1 cellular context compared by ENCODE assay signal in the genomic region with DNA sequence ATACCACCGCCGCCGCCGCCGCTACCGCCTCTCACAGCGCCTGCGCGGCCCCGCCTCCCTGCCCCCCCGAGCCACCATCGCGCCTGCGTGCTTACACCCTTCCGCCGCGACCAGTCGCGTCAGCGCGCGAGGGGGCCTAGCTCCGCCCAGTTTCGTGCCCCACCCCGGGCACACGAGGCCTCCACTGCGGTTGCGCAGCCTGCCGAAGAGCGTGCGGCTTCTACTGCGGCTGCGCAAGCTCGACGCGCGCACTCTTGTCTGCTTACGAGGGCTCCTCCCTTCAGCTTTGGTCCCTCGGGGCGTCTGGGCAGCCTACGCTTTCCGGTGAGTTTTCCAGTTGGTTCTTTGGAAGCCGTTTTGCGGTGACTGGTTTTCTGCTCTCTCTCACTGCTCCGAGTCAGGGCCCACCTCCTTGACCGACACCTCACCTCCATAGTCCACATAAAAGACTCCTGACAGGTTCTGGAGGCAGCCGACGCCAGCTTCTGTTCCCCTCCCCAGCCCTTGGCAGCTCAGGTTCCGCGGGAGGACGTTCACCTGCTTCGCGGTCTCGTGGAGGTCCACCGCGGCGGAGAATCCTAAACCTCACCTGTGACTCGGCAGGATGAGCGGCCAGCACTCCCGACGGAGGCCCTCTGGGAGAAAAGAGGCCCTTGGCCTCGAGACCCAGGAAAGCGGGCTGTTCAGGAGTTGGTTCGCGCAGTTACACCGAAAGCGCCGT.
TF ChIP-seq lines count a peak whose summit lies in the region.

Gene PITPNB (minus strand): TSS at position 35 of the 721 bp plus-strand sequence. CDS start 65 bp downstream, outside the sequence.

TF ChIP-seq in HepG2, 621 proteins besides CTCF, POLR2A, EP300 and RAD21 (continued from another document and continues in another):
- TF ChIP-seq GATA4 (IDR thresholded peaks at IDR 0.05; ENCODE audit: borderline replicate concordance, low read depth) (no peak; the same call in 1 of the 2 replicates), RELA (CRISPR knock-in tag; IDR thresholded peaks at IDR 0.05) (0 out of 2 replicates have a peak, but pooled peaks have one; percentile 42), NR2F2 (IDR thresholded peaks at IDR 0.05; ENCODE audit: borderline replicate concordance, low read depth) (no peak), ZNF501 (CRISPR knock-in tag; IDR thresholded peaks at IDR 0.05) (peak; percentile 94), MXD4 (CRISPR knock-in tag; IDR thresholded peaks at IDR 0.05) (no peak), ZNF879 (CRISPR knock-in tag; IDR thresholded peaks at IDR 0.05) (no peak), BHLHE40 (IDR thresholded peaks at IDR 0.05; ENCODE audit: low read length) (no peak), ZNF124 (CRISPR knock-in tag; IDR thresholded peaks at IDR 0.05) (peak; percentile 87), ZNF607 (CRISPR knock-in tag; IDR thresholded peaks at IDR 0.05; ENCODE audit: borderline replicate concordance) (peak; percentile 56; the same call in 1 of the 2 replicates), ZSCAN31 (CRISPR knock-in tag; IDR thresholded peaks at IDR 0.05; ENCODE audit: low read depth) (no peak), ZSCAN25 (CRISPR knock-in tag; IDR thresholded peaks at IDR 0.05) (peak; percentile 20; the same call in 1 of the 2 replicates), ZNF33B (CRISPR knock-in tag; IDR thresholded peaks at IDR 0.05) (peak; percentile 74), ZNF17 (CRISPR knock-in tag; IDR thresholded peaks at IDR 0.05) (no peak), NFATC3 (CRISPR knock-in tag; IDR thresholded peaks at IDR 0.05) (peak; percentile 63; the same call in 1 of the 2 replicates), RFX3 (CRISPR knock-in tag; IDR thresholded peaks at IDR 0.05) (no peak), CBX1 (IDR thresholded peaks at IDR 0.05; ENCODE audit: low read depth) (no peak), ARID2 (CRISPR knock-in tag; IDR thresholded peaks at IDR 0.05; ENCODE audit: borderline replicate concordance) (no peak), NFE2L1 (CRISPR knock-in tag; IDR thresholded peaks at IDR 0.05; ENCODE audit: borderline replicate concordance) (no peak), ZFP90 (CRISPR knock-in tag; IDR thresholded peaks at IDR 0.05; ENCODE audit: borderline replicate concordance) (peak; percentile 13; the same call in 1 of the 2 replicates), CENPT (CRISPR knock-in tag; IDR thresholded peaks at IDR 0.05; ENCODE audit: low read depth) (no peak), ZNF7 (CRISPR knock-in tag; IDR thresholded peaks at IDR 0.05) (no peak), ZSCAN22 (CRISPR knock-in tag; IDR thresholded peaks at IDR 0.05) (no peak), MED13 (CRISPR knock-in tag; IDR thresholded peaks at IDR 0.05) (no peak), TOPORS (CRISPR knock-in tag; IDR thresholded peaks at IDR 0.05) (0 out of 2 replicates have a peak, but pooled peaks have one; percentile 28), ISL2 (CRISPR knock-in tag; IDR thresholded peaks at IDR 0.05) (peak; percentile 8; the same call in 1 of the 2 replicates), ZNF788 (CRISPR knock-in tag; IDR thresholded peaks at IDR 0.05; ENCODE audit: borderline replicate concordance) (no peak; the same call in 1 of the 2 replicates), ELF4 (CRISPR knock-in tag; IDR thresholded peaks at IDR 0.05; ENCODE audit: borderline replicate concordance) (no peak), NRL (CRISPR knock-in tag; IDR thresholded peaks at IDR 0.05; ENCODE audit: borderline replicate concordance) (peak; percentile 76; the same call in 1 of the 2 replicates), RFXAP (CRISPR knock-in tag; IDR thresholded peaks at IDR 0.05; ENCODE audit: borderline replicate concordance) (no peak), ZNF562 (CRISPR knock-in tag; IDR thresholded peaks at IDR 0.05; ENCODE audit: borderline replicate concordance) (no peak), ZBTB42 (CRISPR knock-in tag; IDR thresholded peaks at IDR 0.05) (0 out of 2 replicates have a peak, but pooled peaks have one; percentile 19), CBFB (CRISPR knock-in tag; IDR thresholded peaks at IDR 0.05) (peak; percentile 53; the same call in 1 of the 2 replicates), IRF2 (CRISPR knock-in tag; IDR thresholded peaks at IDR 0.05) (peak; percentile 78), KLF6 (CRISPR knock-in tag; IDR thresholded peaks at IDR 0.05) (peak; percentile 26; the same call in 1 of the 2 replicates), ZNF746 (CRISPR knock-in tag; IDR thresholded peaks at IDR 0.05) (no peak), ZNF670 (CRISPR knock-in tag; IDR thresholded peaks at IDR 0.05; ENCODE audit: borderline replicate concordance) (no peak; the same call in 1 of the 2 replicates), XRCC5 (optimal IDR thresholded peaks at IDR 0.05; ENCODE audit: low read length) (no peak), ZNF672 (CRISPR knock-in tag; IDR thresholded peaks at IDR 0.05) (no peak), ZNF256 (CRISPR knock-in tag; conservative IDR thresholded peaks at IDR 0.05) (no peak), MEIS2 (CRISPR knock-in tag; IDR thresholded peaks at IDR 0.05) (no peak; the same call in 1 of the 2 replicates), PLRG1 (conservative IDR thresholded peaks at IDR 0.05) (no peak), NCOA2 (CRISPR knock-in tag; IDR thresholded peaks at IDR 0.05) (no peak), TBX2 (CRISPR knock-in tag; IDR thresholded peaks at IDR 0.05; ENCODE audit: borderline replicate concordance) (peak; percentile 51), ZNF720 (CRISPR knock-in tag; IDR thresholded peaks at IDR 0.05) (no peak), FOXC1 (CRISPR knock-in tag; IDR thresholded peaks at IDR 0.05; ENCODE audit: borderline replicate concordance) (peak; percentile 84; the same call in 1 of the 2 replicates), STAT5B (CRISPR knock-in tag; IDR thresholded peaks at IDR 0.05) (no peak), ZNF567 (CRISPR knock-in tag; IDR thresholded peaks at IDR 0.05; ENCODE audit: borderline replicate concordance) (no peak), ZNF20 (CRISPR knock-in tag; IDR thresholded peaks at IDR 0.05) (no peak), ZEB1 (IDR thresholded peaks at IDR 0.05; ENCODE audit: insufficient replicate concordance, low read depth) (no peak), DNMT3B (CRISPR knock-in tag; conservative IDR thresholded peaks at IDR 0.05) (no peak; the same call in 1 of the 2 replicates), ZNF703 (CRISPR knock-in tag; IDR thresholded peaks at IDR 0.05; ENCODE audit: borderline replicate concordance) (no peak)
- TF ChIP-seq, protein P1, sequence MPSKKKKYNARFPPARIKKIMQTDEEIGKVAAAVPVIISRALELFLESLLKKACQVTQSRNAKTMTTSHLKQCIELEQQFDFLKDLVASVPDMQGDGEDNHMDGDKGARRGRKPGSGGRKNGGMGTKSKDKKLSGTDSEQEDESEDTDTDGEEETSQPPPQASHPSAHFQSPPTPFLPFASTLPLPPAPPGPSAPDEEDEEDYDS (CRISPR knock-in tag; IDR thresholded peaks at IDR 0.05) = peak; percentile 89
- TF ChIP-seq, protein P2, sequence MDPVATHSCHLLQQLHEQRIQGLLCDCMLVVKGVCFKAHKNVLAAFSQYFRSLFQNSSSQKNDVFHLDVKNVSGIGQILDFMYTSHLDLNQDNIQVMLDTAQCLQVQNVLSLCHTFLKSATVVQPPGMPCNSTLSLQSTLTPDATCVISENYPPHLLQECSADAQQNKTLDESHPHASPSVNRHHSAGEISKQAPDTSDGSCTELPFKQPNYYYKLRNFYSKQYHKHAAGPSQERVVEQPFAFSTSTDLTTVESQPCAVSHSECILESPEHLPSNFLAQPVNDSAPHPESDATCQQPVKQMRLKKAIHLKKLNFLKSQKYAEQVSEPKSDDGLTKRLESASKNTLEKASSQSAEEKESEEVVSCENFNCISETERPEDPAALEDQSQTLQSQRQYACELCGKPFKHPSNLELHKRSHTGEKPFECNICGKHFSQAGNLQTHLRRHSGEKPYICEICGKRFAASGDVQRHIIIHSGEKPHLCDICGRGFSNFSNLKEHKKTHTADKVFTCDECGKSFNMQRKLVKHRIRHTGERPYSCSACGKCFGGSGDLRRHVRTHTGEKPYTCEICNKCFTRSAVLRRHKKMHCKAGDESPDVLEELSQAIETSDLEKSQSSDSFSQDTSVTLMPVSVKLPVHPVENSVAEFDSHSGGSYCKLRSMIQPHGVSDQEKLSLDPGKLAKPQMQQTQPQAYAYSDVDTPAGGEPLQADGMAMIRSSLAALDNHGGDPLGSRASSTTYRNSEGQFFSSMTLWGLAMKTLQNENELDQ (CRISPR knock-in tag; IDR thresholded peaks at IDR 0.05; ENCODE audit: borderline replicate concordance) = no peak
- TF ChIP-seq, protein P3, sequence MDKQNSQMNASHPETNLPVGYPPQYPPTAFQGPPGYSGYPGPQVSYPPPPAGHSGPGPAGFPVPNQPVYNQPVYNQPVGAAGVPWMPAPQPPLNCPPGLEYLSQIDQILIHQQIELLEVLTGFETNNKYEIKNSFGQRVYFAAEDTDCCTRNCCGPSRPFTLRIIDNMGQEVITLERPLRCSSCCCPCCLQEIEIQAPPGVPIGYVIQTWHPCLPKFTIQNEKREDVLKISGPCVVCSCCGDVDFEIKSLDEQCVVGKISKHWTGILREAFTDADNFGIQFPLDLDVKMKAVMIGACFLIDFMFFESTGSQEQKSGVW (CRISPR knock-in tag; IDR thresholded peaks at IDR 0.05; ENCODE audit: borderline replicate concordance) = no peak
- TF ChIP-seq, protein P4, sequence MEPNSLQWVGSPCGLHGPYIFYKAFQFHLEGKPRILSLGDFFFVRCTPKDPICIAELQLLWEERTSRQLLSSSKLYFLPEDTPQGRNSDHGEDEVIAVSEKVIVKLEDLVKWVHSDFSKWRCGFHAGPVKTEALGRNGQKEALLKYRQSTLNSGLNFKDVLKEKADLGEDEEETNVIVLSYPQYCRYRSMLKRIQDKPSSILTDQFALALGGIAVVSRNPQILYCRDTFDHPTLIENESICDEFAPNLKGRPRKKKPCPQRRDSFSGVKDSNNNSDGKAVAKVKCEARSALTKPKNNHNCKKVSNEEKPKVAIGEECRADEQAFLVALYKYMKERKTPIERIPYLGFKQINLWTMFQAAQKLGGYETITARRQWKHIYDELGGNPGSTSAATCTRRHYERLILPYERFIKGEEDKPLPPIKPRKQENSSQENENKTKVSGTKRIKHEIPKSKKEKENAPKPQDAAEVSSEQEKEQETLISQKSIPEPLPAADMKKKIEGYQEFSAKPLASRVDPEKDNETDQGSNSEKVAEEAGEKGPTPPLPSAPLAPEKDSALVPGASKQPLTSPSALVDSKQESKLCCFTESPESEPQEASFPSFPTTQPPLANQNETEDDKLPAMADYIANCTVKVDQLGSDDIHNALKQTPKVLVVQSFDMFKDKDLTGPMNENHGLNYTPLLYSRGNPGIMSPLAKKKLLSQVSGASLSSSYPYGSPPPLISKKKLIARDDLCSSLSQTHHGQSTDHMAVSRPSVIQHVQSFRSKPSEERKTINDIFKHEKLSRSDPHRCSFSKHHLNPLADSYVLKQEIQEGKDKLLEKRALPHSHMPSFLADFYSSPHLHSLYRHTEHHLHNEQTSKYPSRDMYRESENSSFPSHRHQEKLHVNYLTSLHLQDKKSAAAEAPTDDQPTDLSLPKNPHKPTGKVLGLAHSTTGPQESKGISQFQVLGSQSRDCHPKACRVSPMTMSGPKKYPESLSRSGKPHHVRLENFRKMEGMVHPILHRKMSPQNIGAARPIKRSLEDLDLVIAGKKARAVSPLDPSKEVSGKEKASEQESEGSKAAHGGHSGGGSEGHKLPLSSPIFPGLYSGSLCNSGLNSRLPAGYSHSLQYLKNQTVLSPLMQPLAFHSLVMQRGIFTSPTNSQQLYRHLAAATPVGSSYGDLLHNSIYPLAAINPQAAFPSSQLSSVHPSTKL (CRISPR knock-in tag; IDR thresholded peaks at IDR 0.05) = 0 out of 2 replicates have a peak, but pooled peaks have one; percentile 11
- TF ChIP-seq, protein P5, sequence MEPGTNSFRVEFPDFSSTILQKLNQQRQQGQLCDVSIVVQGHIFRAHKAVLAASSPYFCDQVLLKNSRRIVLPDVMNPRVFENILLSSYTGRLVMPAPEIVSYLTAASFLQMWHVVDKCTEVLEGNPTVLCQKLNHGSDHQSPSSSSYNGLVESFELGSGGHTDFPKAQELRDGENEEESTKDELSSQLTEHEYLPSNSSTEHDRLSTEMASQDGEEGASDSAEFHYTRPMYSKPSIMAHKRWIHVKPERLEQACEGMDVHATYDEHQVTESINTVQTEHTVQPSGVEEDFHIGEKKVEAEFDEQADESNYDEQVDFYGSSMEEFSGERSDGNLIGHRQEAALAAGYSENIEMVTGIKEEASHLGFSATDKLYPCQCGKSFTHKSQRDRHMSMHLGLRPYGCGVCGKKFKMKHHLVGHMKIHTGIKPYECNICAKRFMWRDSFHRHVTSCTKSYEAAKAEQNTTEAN (CRISPR knock-in tag; conservative IDR thresholded peaks at IDR 0.05) = no peak
- TF ChIP-seq, protein P6, sequence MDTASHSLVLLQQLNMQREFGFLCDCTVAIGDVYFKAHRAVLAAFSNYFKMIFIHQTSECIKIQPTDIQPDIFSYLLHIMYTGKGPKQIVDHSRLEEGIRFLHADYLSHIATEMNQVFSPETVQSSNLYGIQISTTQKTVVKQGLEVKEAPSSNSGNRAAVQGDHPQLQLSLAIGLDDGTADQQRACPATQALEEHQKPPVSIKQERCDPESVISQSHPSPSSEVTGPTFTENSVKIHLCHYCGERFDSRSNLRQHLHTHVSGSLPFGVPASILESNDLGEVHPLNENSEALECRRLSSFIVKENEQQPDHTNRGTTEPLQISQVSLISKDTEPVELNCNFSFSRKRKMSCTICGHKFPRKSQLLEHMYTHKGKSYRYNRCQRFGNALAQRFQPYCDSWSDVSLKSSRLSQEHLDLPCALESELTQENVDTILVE (CRISPR knock-in tag; IDR thresholded peaks at IDR 0.05) = no peak
- TF ChIP-seq, protein P7, sequence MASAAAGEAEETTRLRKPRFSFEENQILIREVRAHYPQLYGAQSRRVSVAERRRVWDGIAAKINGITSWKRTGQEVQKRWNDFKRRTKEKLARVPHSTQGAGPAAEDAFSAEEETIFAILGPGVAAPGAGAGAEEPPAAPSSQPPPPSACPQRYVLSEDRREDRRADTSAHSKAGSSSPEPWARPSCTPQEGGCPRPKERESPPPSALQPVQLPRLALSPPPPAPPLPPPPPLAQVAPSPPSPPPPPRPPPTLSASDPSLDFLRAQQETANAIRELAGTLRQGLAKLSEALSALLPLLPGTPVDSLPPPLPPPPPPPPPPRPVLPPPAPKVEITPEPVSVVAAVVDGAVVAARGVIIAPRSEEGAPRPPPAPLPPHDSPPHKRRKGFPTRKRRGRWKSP (CRISPR knock-in tag; IDR thresholded peaks at IDR 0.05) = no peak; the same call in 1 of the 2 replicates
